In genomic region chr14:63663428-63664142, GRCh38 we compare ENCODE assay signal across 1 cellular context.
TF ChIP-seq lines count a peak whose summit lies in the region.

No MANE protein-coding gene starts in this region.

TF ChIP-seq in HepG2, 621 proteins besides CTCF, POLR2A, EP300 and RAD21 (continued from another document):
- TF ChIP-seq, protein P1, sequence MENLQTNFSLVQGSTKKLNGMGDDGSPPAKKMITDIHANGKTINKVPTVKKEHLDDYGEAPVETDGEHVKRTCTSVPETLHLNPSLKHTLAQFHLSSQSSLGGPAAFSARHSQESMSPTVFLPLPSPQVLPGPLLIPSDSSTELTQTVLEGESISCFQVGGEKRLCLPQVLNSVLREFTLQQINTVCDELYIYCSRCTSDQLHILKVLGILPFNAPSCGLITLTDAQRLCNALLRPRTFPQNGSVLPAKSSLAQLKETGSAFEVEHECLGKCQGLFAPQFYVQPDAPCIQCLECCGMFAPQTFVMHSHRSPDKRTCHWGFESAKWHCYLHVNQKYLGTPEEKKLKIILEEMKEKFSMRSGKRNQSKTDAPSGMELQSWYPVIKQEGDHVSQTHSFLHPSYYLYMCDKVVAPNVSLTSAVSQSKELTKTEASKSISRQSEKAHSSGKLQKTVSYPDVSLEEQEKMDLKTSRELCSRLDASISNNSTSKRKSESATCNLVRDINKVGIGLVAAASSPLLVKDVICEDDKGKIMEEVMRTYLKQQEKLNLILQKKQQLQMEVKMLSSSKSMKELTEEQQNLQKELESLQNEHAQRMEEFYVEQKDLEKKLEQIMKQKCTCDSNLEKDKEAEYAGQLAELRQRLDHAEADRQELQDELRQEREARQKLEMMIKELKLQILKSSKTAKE (CRISPR knock-in tag; IDR thresholded peaks at IDR 0.05; ENCODE audit: borderline replicate concordance): no peak
- no peak for TF ChIP-seq SIN3A (IDR thresholded peaks at IDR 0.05; ENCODE audit: borderline replicate concordance, low read depth, low read length)
- TF ChIP-seq NFE2 (CRISPR knock-in tag; IDR thresholded peaks at IDR 0.05): no peak
- no peak for TF ChIP-seq ZNF296 (CRISPR knock-in tag; conservative IDR thresholded peaks at IDR 0.05)
- TF ChIP-seq STAG1 (CRISPR knock-in tag; IDR thresholded peaks at IDR 0.05): no peak
- TF ChIP-seq SMAD9 (CRISPR knock-in tag; IDR thresholded peaks at IDR 0.05): no peak
- 0 out of 2 replicates have a peak, but pooled peaks have one; percentile 36 for TF ChIP-seq BORCS8-MEF2B (CRISPR knock-in tag; IDR thresholded peaks at IDR 0.05)
- TF ChIP-seq ZNF350 (CRISPR knock-in tag; IDR thresholded peaks at IDR 0.05; ENCODE audit: borderline replicate concordance, low read depth): no peak
- TF ChIP-seq ZNF687 (CRISPR knock-in tag; IDR thresholded peaks at IDR 0.05): peak; percentile 34
- TF ChIP-seq PHB2 (IDR thresholded peaks at IDR 0.05; ENCODE audit: partially characterized antibody): no peak
- peak; percentile 21 for TF ChIP-seq AGO2 (optimal IDR thresholded peaks at IDR 0.05; ENCODE audit: low read depth, low read length)
- TF ChIP-seq ZNF292 (CRISPR knock-in tag; IDR thresholded peaks at IDR 0.05; ENCODE audit: borderline replicate concordance, low read depth): peak; percentile 57; the same call in 1 of the 2 replicates
- TF ChIP-seq MAFF (IDR thresholded peaks at IDR 0.05; ENCODE audit: low read depth, low read length): peak; percentile 40; the same call in 1 of the 2 replicates
- peak; percentile 1 to 36; a peak in 1 of 4 replicates for TF ChIP-seq MAFK (conservative IDR thresholded peaks at IDR 0.05 in 1 of 2, IDR thresholded peaks at IDR 0.05 in 1 of 2; ENCODE audit: low read length in 2 of 2)
- 0 out of 2 replicates have a peak, but pooled peaks have one; percentile 26 for TF ChIP-seq ZNF598 (CRISPR knock-in tag; IDR thresholded peaks at IDR 0.05; ENCODE audit: borderline replicate concordance)
- no peak for TF ChIP-seq ZNF180 (CRISPR knock-in tag; IDR thresholded peaks at IDR 0.05; ENCODE audit: borderline replicate concordance, low read depth)
- TF ChIP-seq CSRNP2 (CRISPR knock-in tag; conservative IDR thresholded peaks at IDR 0.05; ENCODE audit: low read depth): no peak
- no peak for TF ChIP-seq HOXA5 (CRISPR knock-in tag; IDR thresholded peaks at IDR 0.05)
- no peak for TF ChIP-seq NCOA1 (CRISPR knock-in tag; IDR thresholded peaks at IDR 0.05)
- no peak for TF ChIP-seq ZNF264 (CRISPR knock-in tag; IDR thresholded peaks at IDR 0.05)
- TF ChIP-seq CAMTA2 (CRISPR knock-in tag; IDR thresholded peaks at IDR 0.05; ENCODE audit: borderline replicate concordance): no peak
- no peak for TF ChIP-seq NR1H2 (CRISPR knock-in tag; IDR thresholded peaks at IDR 0.05; ENCODE audit: borderline replicate concordance, low read depth)
- no peak for TF ChIP-seq MTF2 (CRISPR knock-in tag; IDR thresholded peaks at IDR 0.05; ENCODE audit: borderline replicate concordance)
- no peak for TF ChIP-seq HOMEZ (CRISPR knock-in tag; IDR thresholded peaks at IDR 0.05; ENCODE audit: low read depth)
- TF ChIP-seq ZNF569 (CRISPR knock-in tag; IDR thresholded peaks at IDR 0.05; ENCODE audit: borderline replicate concordance): no peak
- TF ChIP-seq ZNF768 (CRISPR knock-in tag; IDR thresholded peaks at IDR 0.05): peak; percentile 66; the same call in 1 of the 2 replicates
- TF ChIP-seq ZNF101 (CRISPR knock-in tag; IDR thresholded peaks at IDR 0.05; ENCODE audit: borderline replicate concordance, low read depth): no peak
- no peak for TF ChIP-seq SKI (IDR thresholded peaks at IDR 0.05; ENCODE audit: partially characterized antibody)
- TF ChIP-seq ZNF747 (CRISPR knock-in tag; IDR thresholded peaks at IDR 0.05; ENCODE audit: borderline replicate concordance): no peak
- no peak for TF ChIP-seq PAXIP1 (CRISPR knock-in tag; conservative IDR thresholded peaks at IDR 0.05)
- no peak for TF ChIP-seq ZNF7 (CRISPR knock-in tag; IDR thresholded peaks at IDR 0.05)
- peak; percentile 48; the same call in 1 of the 2 replicates for TF ChIP-seq NFYC (CRISPR knock-in tag; IDR thresholded peaks at IDR 0.05)
- no peak for TF ChIP-seq MXD3 (CRISPR knock-in tag; IDR thresholded peaks at IDR 0.05)
- no peak for TF ChIP-seq MEIS1 (CRISPR knock-in tag; IDR thresholded peaks at IDR 0.05; ENCODE audit: borderline replicate concordance)
- TF ChIP-seq ZNF576 (CRISPR knock-in tag; IDR thresholded peaks at IDR 0.05): no peak
- TF ChIP-seq ZBTB1 (CRISPR knock-in tag; IDR thresholded peaks at IDR 0.05; ENCODE audit: borderline replicate concordance): no peak
- no peak for TF ChIP-seq YEATS2 (CRISPR knock-in tag; IDR thresholded peaks at IDR 0.05; ENCODE audit: borderline replicate concordance)
- TF ChIP-seq TOPORS (CRISPR knock-in tag; IDR thresholded peaks at IDR 0.05): no peak
- TF ChIP-seq ZNF780A (CRISPR knock-in tag; IDR thresholded peaks at IDR 0.05): no peak
- no peak for TF ChIP-seq ZNF343 (CRISPR knock-in tag; IDR thresholded peaks at IDR 0.05)
- no peak for TF ChIP-seq SNAI1 (CRISPR knock-in tag; IDR thresholded peaks at IDR 0.05; ENCODE audit: borderline replicate concordance)
